In genomic region chr12:125683748-125684381, GRCh38 we compare ENCODE assay signal across 1 cellular context.
TF ChIP-seq lines count a peak whose summit lies in the region.

No MANE protein-coding gene starts in this region.

TF ChIP-seq in HepG2, 621 proteins besides CTCF, POLR2A, EP300 and RAD21 (continued from another document):
- TF ChIP-seq ZBTB33 (CRISPR knock-in tag; IDR thresholded peaks at IDR 0.05): peak; percentile 70
- TF ChIP-seq HMGXB4 (CRISPR knock-in tag; IDR thresholded peaks at IDR 0.05; ENCODE audit: borderline replicate concordance in 1 of 2, low read depth in 1 of 2): peak in 1 of 2 experiments; percentile 48; a peak in 1 of 4 replicates
- TF ChIP-seq RELA (CRISPR knock-in tag; IDR thresholded peaks at IDR 0.05): no peak
- no peak for TF ChIP-seq CHD4 (IDR thresholded peaks at IDR 0.05; ENCODE audit: borderline replicate concordance, low read length)
- no peak for TF ChIP-seq MNT (IDR thresholded peaks at IDR 0.05)
- no peak for TF ChIP-seq ZFP36L2 (CRISPR knock-in tag; IDR thresholded peaks at IDR 0.05)
- TF ChIP-seq ZFP37 (CRISPR knock-in tag; IDR thresholded peaks at IDR 0.05; ENCODE audit: borderline replicate concordance): no peak
- TF ChIP-seq POGZ (CRISPR knock-in tag; IDR thresholded peaks at IDR 0.05): no peak
- TF ChIP-seq XRCC5 (optimal IDR thresholded peaks at IDR 0.05; ENCODE audit: low read length): peak; percentile 56
- peak; percentile 61 for TF ChIP-seq STAG1 (CRISPR knock-in tag; IDR thresholded peaks at IDR 0.05)
- no peak for TF ChIP-seq ZNF263 (CRISPR knock-in tag; IDR thresholded peaks at IDR 0.05)
- TF ChIP-seq HNRNPLL (IDR thresholded peaks at IDR 0.05; ENCODE audit: low read depth, low read length, poor library complexity, severe bottlenecking): peak; percentile 31
- peak; percentile 36; the same call in 1 of the 2 replicates for TF ChIP-seq MXD3 (CRISPR knock-in tag; IDR thresholded peaks at IDR 0.05)
- peak; percentile 32; the same call in 1 of the 2 replicates for TF ChIP-seq ZNF768 (CRISPR knock-in tag; IDR thresholded peaks at IDR 0.05)
- TF ChIP-seq ZNF691 (CRISPR knock-in tag; IDR thresholded peaks at IDR 0.05; ENCODE audit: borderline replicate concordance, low read depth): no peak
- TF ChIP-seq KDM2A (CRISPR knock-in tag; IDR thresholded peaks at IDR 0.05; ENCODE audit: borderline replicate concordance, low read depth): 0 out of 2 replicates have a peak, but pooled peaks have one; percentile 29
- TF ChIP-seq HNRNPK (IDR thresholded peaks at IDR 0.05; ENCODE audit: low read depth, low read length, poor library complexity, severe bottlenecking): peak; percentile 87
